Comparison of ENCODE assay signal across 8 cellular contexts in genomic region chr15:73631915-73632669, GRCh38. TPM values are rescaled to one million over a fixed set of nuclear protein-coding genes. Genes with fewer than 3 reads are reported as not detected.
DNase-seq lines count a peak whose midpoint lies in the region; ATAC-seq, FAIRE-seq and TF ChIP-seq lines count a peak whose summit lies in the region.

No MANE protein-coding gene starts in this region.

- dilution Hi-C loops in endothelial cell of umbilical vein (cut with MboI; ENCODE audit: extremely low pct_ligation_motif_present, low sequenced_read_pairs): no loop called here

- H3K9me1 ChIP-seq in endothelial cell of umbilical vein (replicated peaks; ENCODE audit: control insufficient read depth, extremely low read depth, insufficient read depth, low read length): no peaks in the 10 kb centered on the region

- TF ChIP-seq CTCF in endothelial cell of umbilical vein (IDR thresholded peaks at IDR 0.05; ENCODE audit: extremely low read depth in 1 of 2, insufficient read depth in 1 of 2, low read depth in 1 of 2, low read length in 2 of 2): no peak
- no peak for TF ChIP-seq CTCF in uterus (IDR thresholded peaks at IDR 0.05)
- no peak for TF ChIP-seq CTCF in omental fat pad (IDR thresholded peaks at IDR 0.05)

- no peak overlapping the region for H2AFZ ChIP-seq in endothelial cell of umbilical vein (ENCODE audit: low read depth, low read length)

- H3K4me2 ChIP-seq in endothelial cell of umbilical vein (ENCODE audit: insufficient read depth, low read length): peak overlapping the region; percentile 88

- BruUV-seq in endothelial cell of umbilical vein (replicated peaks; lab: Mats Ljungman, UMichigan): no TSS peak

- no peak for FAIRE-seq in endothelial cell of umbilical vein (lab: Jason Lieb, UNC)

- H3K79me2 ChIP-seq in endothelial cell of umbilical vein (ENCODE audit: control insufficient read depth, insufficient read depth, low read length): peaks cover 55% of the 10 kb centered on the region

- in situ Hi-C loops in HAP-1 (cut with MboI; ENCODE audit: low sequenced_read_pairs): no loop called here

- CTCF ChIA-PET in endothelial cell of umbilical vein (lab: Charles Lee): interaction anchor here (0.7 to 10.0 kb wide), 8 partner anchors 12 to 69 kb away, joined by 3 to 294 read pairs (median 8); no protein-coding TSS in a partner anchor

- no peaks in the 10 kb centered on the region for H3K9me3 ChIP-seq in HAP-1
- no peaks in the 10 kb centered on the region for H3K9me3 ChIP-seq in endothelial cell of umbilical vein (replicated peaks; ENCODE audit: control insufficient read depth, insufficient read depth, low read length)
- H3K9me3 ChIP-seq in uterus: no peaks in the 10 kb centered on the region

- intact Hi-C loops in endothelial cell of umbilical vein (cut with micrococcal nuclease): loop anchor here (1.0 to 10.0 kb wide), 2 partner anchors 30 to 847 kb away; partner anchors contain the start of gene ADPGK
- intact Hi-C loops in uterus (cut with DNase I; ENCODE audit: low total_unique reads): loop anchor here (10.0 kb wide), 1 partner anchor 63 kb away; no protein-coding TSS in a partner anchor

- TF ChIP-seq POLR2A in endothelial cell of umbilical vein (IDR thresholded peaks at IDR 0.05; ENCODE audit: low read depth, low read length): no peak
- TF ChIP-seq POLR2A in uterus (IDR thresholded peaks at IDR 0.05): peak; percentile 46 to 59

- H3K27me3 ChIP-seq in HAP-1 (ENCODE audit: low read depth) (peaks cover 3% of the 10 kb centered on the region), endothelial cell of umbilical vein (ENCODE audit: control insufficient read depth in 2 of 2, insufficient read depth in 2 of 2, low read length in 2 of 2) (peaks cover 0 to 3% of the 10 kb centered on the region in 2 experiments), uterus (no peaks in the 10 kb centered on the region)

- DNase-seq in AG20443 (ENCODE audit: low spot score) (peak; percentile 56), HAP-1 (ENCODE audit: low spot score in 2 of 2) (peak; percentile 69 to 86), SKM-1 treated with dmso at 0.1 percent for 144 hours (lab: John Stamatoyannopoulos, UW; ENCODE audit: unreplicated experiment) (peak; percentile 40), endothelial cell of umbilical vein (ENCODE audit: low read depth, low spot score) (peak; percentile 29), midbrain (lab: John Stamatoyannopoulos, UW) (peak; percentile 27), uterus (peak; percentile 45 to 62), NCI-H187 treated with DMSO at 0.1 percent for 48 hours (lab: John Stamatoyannopoulos, UW) (no peak), omental fat pad (ENCODE audit: low spot score) (no peak)

- POLR2A ChIA-PET in endothelial cell of umbilical vein (lab: Charles Lee): interaction anchor here (1.7 kb wide), 1 partner anchor 72 kb away, joined by 4 read pairs; no protein-coding TSS in a partner anchor

- ATAC-seq in omental fat pad (ENCODE audit: low FRiP score): no peak

- no peaks in the 10 kb centered on the region for H3K36me3 ChIP-seq in HAP-1 (replicated peaks)
- no peaks in the 10 kb centered on the region for H3K36me3 ChIP-seq in endothelial cell of umbilical vein (ENCODE audit: control insufficient read depth in 2 of 2, extremely low read depth in 1 of 2, insufficient read depth in 2 of 2, low read length in 2 of 2)
- H3K36me3 ChIP-seq in uterus: no peaks in the 10 kb centered on the region

- peaks cover 19% of the 10 kb centered on the region for H4K20me1 ChIP-seq in endothelial cell of umbilical vein (replicated peaks; ENCODE audit: control insufficient read depth, extremely low read depth, insufficient read depth, low read length)

- H3K4me3 ChIP-seq in HAP-1 (peak overlapping the region; percentile 71), endothelial cell of umbilical vein (replicated peaks in 1 of 3; ENCODE audit: insufficient read depth in 1 of 3, low read depth in 1 of 3, low read length in 3 of 3) (peak overlapping the region; percentile 33 to 99 (median 67)), uterus (peak overlapping the region; percentile 64 to 90)

- H3K4me1 ChIP-seq in HAP-1: peaks cover 49% of the 10 kb centered on the region
- H3K4me1 ChIP-seq in endothelial cell of umbilical vein (ENCODE audit: control insufficient read depth, extremely low read depth, insufficient read depth, low read length): peaks cover 31% of the 10 kb centered on the region
- peaks cover 4 to 31% of the 10 kb centered on the region in 2 donors for H3K4me1 ChIP-seq in uterus

- H3K27ac ChIP-seq in endothelial cell of umbilical vein (ENCODE audit: insufficient read depth, low read depth, low read length): peak overlapping the region; percentile 35
- peak overlapping the region; percentile 91 to 98 for H3K27ac ChIP-seq in uterus

- peak overlapping the region; percentile 80 for H3K9ac ChIP-seq in endothelial cell of umbilical vein (replicated peaks; ENCODE audit: extremely low read depth, insufficient read depth, low read length)

TF ChIP-seq in endothelial cell of umbilical vein, 7 proteins besides CTCF, POLR2A, EP300 and RAD21:
- TF ChIP-seq JUN (IDR thresholded peaks at IDR 0.05; ENCODE audit: borderline replicate concordance, insufficient read depth, insufficient read length, low read depth) (no peak), MYC (IDR thresholded peaks at IDR 0.05; ENCODE audit: low read depth, low read length) (no peak), GATA2 (IDR thresholded peaks at IDR 0.05; ENCODE audit: insufficient read depth, insufficient read length, low read depth, low read length) (no peak), EZH2 (IDR thresholded peaks at IDR 0.05; ENCODE audit: borderline replicate concordance, low read depth, low read length, severe bottlenecking) (no peak), POLR2AphosphoS5 (IDR thresholded peaks at IDR 0.05; ENCODE audit: insufficient read depth, low read depth, low read length) (no peak), MAX (IDR thresholded peaks at IDR 0.05; ENCODE audit: insufficient read depth, insufficient read length) (no peak), FOS (IDR thresholded peaks at IDR 0.05; ENCODE audit: borderline replicate concordance, insufficient read depth, low read length) (no peak)

RNA-seq across cellular contexts. Expression of gene NPTN, which starts 1.1 kb away (rescaled TPM):
- total RNA-seq in endothelial cell of umbilical vein: 71.5 and 77.4 TPM in 2 replicates
- 67.0 and 81.3 TPM in 2 replicates for polyA plus RNA-seq in endothelial cell of umbilical vein
- 87.4 and 97.5 TPM in 2 replicates for polyA plus RNA-seq in endothelial cell of umbilical vein (2011; cell fraction: cytosol; rRNA removed)
- 129 and 150 TPM in 2 replicates for polyA plus RNA-seq in endothelial cell of umbilical vein (2011; cell fraction: nucleus; rRNA removed)
- polyA plus RNA-seq in endothelial cell of umbilical vein (2012): 82.3 and 83.8 TPM in 2 replicates
- polyA minus RNA-seq in endothelial cell of umbilical vein: 82.8 and 106 TPM in 2 replicates
- 20.3 TPM for polyA minus RNA-seq in endothelial cell of umbilical vein (2011; cell fraction: cytosol; rRNA and poly(A)+ RNA removed)
- polyA minus RNA-seq in endothelial cell of umbilical vein (2011; cell fraction: nucleus; rRNA and poly(A)+ RNA removed): 78.6 and 87.9 TPM in 2 replicates
- total RNA-seq in uterus: 100 to 1,000 TPM; 159 to 356 (median 215) TPM
- 10 to 100 TPM; 66.6 to 94.3 (median 88.8) TPM for total RNA-seq in omental fat pad

RNA-seq across cellular contexts. Expression of gene CD276, which starts 52.1 kb away (rescaled TPM):
- total RNA-seq in endothelial cell of umbilical vein (85.6 and 85.7 TPM in 2 replicates), uterus (10 to 100 TPM; 11.5 to 85.7 (median 30.0) TPM), omental fat pad (100 to 1,000 TPM in 1 of 4 donors, 10 to 100 TPM in 3; 23.2 to 103 (median 39.3) TPM)
- polyA plus RNA-seq in endothelial cell of umbilical vein: 73.6 and 85.4 TPM in 2 replicates
- 59.3 and 62.7 TPM in 2 replicates for polyA plus RNA-seq in endothelial cell of umbilical vein (2011; cell fraction: cytosol; rRNA removed)
- 57.8 and 59.7 TPM in 2 replicates for polyA plus RNA-seq in endothelial cell of umbilical vein (2011; cell fraction: nucleus; rRNA removed)
- 122 and 135 TPM in 2 replicates for polyA plus RNA-seq in endothelial cell of umbilical vein (2012)
- 84.0 and 87.7 TPM in 2 replicates for polyA minus RNA-seq in endothelial cell of umbilical vein
- 47.2 TPM for polyA minus RNA-seq in endothelial cell of umbilical vein (2011; cell fraction: cytosol; rRNA and poly(A)+ RNA removed)
- 19.2 and 25.1 TPM in 2 replicates for polyA minus RNA-seq in endothelial cell of umbilical vein (2011; cell fraction: nucleus; rRNA and poly(A)+ RNA removed)

Comparison
In these comparisons a context has a peak if more than half of its experiments do, and no peak if none do; other contexts are left out.
1. DNase-seq: peak in AG20443 (single experiment), HAP-1 (2 of 2), SKM-1 treated with dmso at 0.1 percent for 144 hours (single experiment), endothelial cell of umbilical vein (single experiment), midbrain (single experiment) and uterus (2 of 2); none in NCI-H187 treated with DMSO at 0.1 percent for 48 hours (single experiment) and omental fat pad (single experiment).
2. Peak in every context shown above with its lines, with median percentiles within 50 percentile points of each other: H3K4me3 ChIP-seq.